8 cellular contexts compared by ENCODE assay signal in genomic region chr2:231673348-231673770, GRCh38. TPM values are rescaled to one million over a fixed set of nuclear protein-coding genes. Genes with fewer than 3 reads are reported as not detected.
DNase-seq lines count a peak whose midpoint lies in the region; ATAC-seq and TF ChIP-seq lines count a peak whose summit lies in the region.

No MANE protein-coding gene starts in this region.

- H3K27me3 Mint-ChIP-seq in osteocyte (ENCODE audit: unreplicated experiment): no peaks in the 10 kb centered on the region

- no peak for ATAC-seq in HG02798 (IDR thresholded peaks at IDR 0.05; ENCODE audit: poor library complexity, unreplicated experiment)
- no peak for ATAC-seq in GM21717 (IDR thresholded peaks at IDR 0.05; ENCODE audit: unreplicated experiment)
- ATAC-seq in HG02852 (IDR thresholded peaks at IDR 0.05; ENCODE audit: unreplicated experiment): no peak

- no peaks in the 10 kb centered on the region for H3K36me3 Mint-ChIP-seq in osteocyte (ENCODE audit: unreplicated experiment)

- no peak overlapping the region for H3K4me3 Mint-ChIP-seq in osteocyte (ENCODE audit: unreplicated experiment)

- peak overlapping the region; percentile 65 for H3K27ac Mint-ChIP-seq in osteocyte (ENCODE audit: unreplicated experiment)

- no peaks in the 10 kb centered on the region for H3K9me3 Mint-ChIP-seq in osteocyte (ENCODE audit: unreplicated experiment)

- H3K4me1 Mint-ChIP-seq in osteocyte (ENCODE audit: unreplicated experiment): peaks cover 42% of the 10 kb centered on the region

- TF ChIP-seq CTCF in GM12864 (IDR thresholded peaks at IDR 0.05; ENCODE audit: low read depth, low read length, missing control alignments) (no peak), epithelial cell of esophagus (IDR thresholded peaks at IDR 0.05; ENCODE audit: insufficient read depth, low read depth, low read length, missing control alignments) (no peak), osteocyte (IDR thresholded peaks at IDR 0.05) (no peak)

- H3K4me3 ChIP-seq in GM12864 (ENCODE audit: low read depth, low read length) (peak overlapping the region; percentile 37), epithelial cell of esophagus (ENCODE audit: low read length) (no peak overlapping the region)

- no peak for DNase-seq in GM12864 (ENCODE audit: low read depth)
- DNase-seq in NCI-H774 (lab: John Stamatoyannopoulos, UW): peak; percentile 89
- DNase-seq in epithelial cell of esophagus (ENCODE audit: low read depth): peak; percentile 46
- DNase-seq in osteocyte (ENCODE audit: extremely low spot score, unreplicated experiment): peak; percentile 75
- DNase-seq in anterior cingulate cortex (lab: John Stamatoyannopoulos, UW): no peak

RNA-seq across cellular contexts. Expression of gene PTMA, which starts 35.0 kb away (rescaled TPM):
- total RNA-seq in osteocyte: 709 and 776 TPM in 2 replicates

Comparison
In these comparisons a context has a peak if more than half of its experiments do, and no peak if none do; other contexts are left out.
1. DNase-seq: peak in NCI-H774 (single experiment), epithelial cell of esophagus (single experiment) and osteocyte (single experiment); none in GM12864 (single experiment) and anterior cingulate cortex (0 of 58).